In genomic region chr19:30222993-30223865, GRCh38 we compare ENCODE assay signal across 16 cellular contexts.
DNase-seq lines count a peak whose midpoint lies in the region; ATAC-seq and TF ChIP-seq lines count a peak whose summit lies in the region.
"Had no signal": no experiment of that assay in that cellular context is flagged by ENCODE, and none has a peak within 500 bp of the region (broad histone marks: within the 10 kb centered on the region; RNA-seq: fewer than 3 reads in every experiment).

No MANE protein-coding gene starts in this region.

- peaks cover 85% of the 10 kb centered on the region for H3K27me3 ChIP-seq in transverse colon

- H3K4me3 Mint-ChIP-seq in activated T-cell treated with anti-CD3 and anti-CD28 coated beads, Interleukin-2, amount 50 U/mL, for 72 hours = peak overlapping the region in 1 of 2 donors; percentile 53
- peak overlapping the region in 1 of 2 donors; percentile 37 for H3K4me3 Mint-ChIP-seq in stimulated activated naive B cell treated with anti-CD40 and anti-IgM and Interleukin-4, amounts not matched to agents 10 μg/mL and 1 μg/mL and 100 μg/mL, for 72 hours
- H3K4me3 Mint-ChIP-seq: activated naive CD4-positive, alpha-beta T cell treated with anti-CD3 and anti-CD28 coated beads for 36 hours; T-helper 2 cell treated with Interferon-gamma antibody and Interleukin-4, amounts not matched to agents 5 μg/mL and 100 μg/mL, for 36 hours had no signal

- no peaks in the 10 kb centered on the region for H3K9me3 Mint-ChIP-seq in activated T-cell treated with anti-CD3 and anti-CD28 coated beads, Interleukin-2, amount 50 U/mL, for 72 hours
- no peaks in the 10 kb centered on the region for H3K9me3 Mint-ChIP-seq in stimulated activated naive B cell treated with anti-CD40 and anti-IgM and Interleukin-4, amounts not matched to agents 10 μg/mL and 1 μg/mL and 100 μg/mL, for 72 hours
- H3K9me3 Mint-ChIP-seq: activated naive CD4-positive, alpha-beta T cell treated with anti-CD3 and anti-CD28 coated beads for 36 hours; T-helper 2 cell treated with Interferon-gamma antibody and Interleukin-4, amounts not matched to agents 5 μg/mL and 100 μg/mL, for 36 hours had no signal

- peaks cover 36% of the 10 kb centered on the region for H3K4me1 Mint-ChIP-seq in activated T-cell treated with anti-CD3 and anti-CD28 coated beads, Interleukin-2, amount 50 U/mL, for 72 hours (ENCODE audit: low read depth)
- peaks cover 22 to 40% of the 10 kb centered on the region in 2 donors for H3K4me1 Mint-ChIP-seq in stimulated activated naive B cell treated with anti-CD40 and anti-IgM and Interleukin-4, amounts not matched to agents 10 μg/mL and 1 μg/mL and 100 μg/mL, for 72 hours

- ATAC-seq in activated T-cell treated with anti-CD3 and anti-CD28 coated beads, Interleukin-2, amount 50 U/mL, for 72 hours (replicated peaks in 1 of 2) = no peak
- ATAC-seq in stimulated activated naive B cell treated with anti-CD40 and anti-IgM and Interleukin-4, amounts not matched to agents 10 μg/mL and 1 μg/mL and 100 μg/mL, for 72 hours (replicated peaks) = no peak
- ATAC-seq: psoas muscle had no signal

- H3K4me3 ChIP-seq in transverse colon = no peak overlapping the region
- H3K4me3 ChIP-seq: psoas muscle, vagina had no signal

- in situ Hi-C loops in transverse colon (cut with MboI; ENCODE audit: low pct_ligation_motif_present in 1 of 4, low pct_unique_long_range_greater_than_20kb in 1 of 4, low sequenced_read_pairs in 3 of 4) = no loop called here

- H3K36me3 ChIP-seq in transverse colon = no peaks in the 10 kb centered on the region
- H3K36me3 ChIP-seq: vagina had no signal

- 21 to 39% methylated on average over 5 to 34 of the region's 36 CpGs for WGBS in transverse colon (ENCODE audit: low coverage in 1 of 2), 2 donors

- H3K27ac ChIP-seq in angular gyrus (ENCODE audit: low read depth, low read length) (peak overlapping the region; percentile 20), transverse colon (no peak overlapping the region)
- H3K27ac ChIP-seq: psoas muscle, vagina had no signal

- intact Hi-C loops in transverse colon (cut with DNase I; ENCODE audit: low total_unique reads) = no loop called here

- H3K36me3 Mint-ChIP-seq in activated T-cell treated with anti-CD3 and anti-CD28 coated beads, Interleukin-2, amount 50 U/mL, for 72 hours (ENCODE audit: insufficient read depth in 2 of 2) = peaks cover 5 to 10% of the 10 kb centered on the region in 2 donors
- peaks cover 6 to 13% of the 10 kb centered on the region in 2 donors for H3K36me3 Mint-ChIP-seq in stimulated activated naive B cell treated with anti-CD40 and anti-IgM and Interleukin-4, amounts not matched to agents 10 μg/mL and 1 μg/mL and 100 μg/mL, for 72 hours

- peaks cover 14 to 32% (median 18%) of the 10 kb centered on the region in 4 donors for H3K4me1 ChIP-seq in transverse colon

- TF ChIP-seq EP300 in transverse colon (IDR thresholded peaks at IDR 0.05; ENCODE audit: low read depth) = no peak

- peak overlapping the region; percentile 47 for H3K27ac Mint-ChIP-seq in activated T-cell treated with anti-CD3 and anti-CD28 coated beads, Interleukin-2, amount 50 U/mL, for 72 hours
- H3K27ac Mint-ChIP-seq in stimulated activated naive B cell treated with anti-CD40 and anti-IgM and Interleukin-4, amounts not matched to agents 10 μg/mL and 1 μg/mL and 100 μg/mL, for 72 hours = peak overlapping the region; percentile 70
- H3K27ac Mint-ChIP-seq: activated naive CD4-positive, alpha-beta T cell treated with anti-CD3 and anti-CD28 coated beads for 36 hours; T-helper 2 cell treated with Interferon-gamma antibody and Interleukin-4, amounts not matched to agents 5 μg/mL and 100 μg/mL, for 36 hours had no signal

- TF ChIP-seq CTCF in transverse colon (IDR thresholded peaks at IDR 0.05) = peak in 2 of 5 experiments; percentile 13 to 45

- DNase-seq in activated T-cell treated with anti-CD3 and anti-CD28 coated beads, Interleukin-2, amount 50 U/mL, for 72 hours = peak in 1 of 2 donors; percentile 12
- DNase-seq in activated T-cell treated with anti-CD3 and anti-CD28 coated beads, Interleukin-2, amount 50 U/mL, for 1 hour = no peak
- peak; percentile 36 for DNase-seq in iPS-NIHi11 (ENCODE audit: low spot score)
- DNase-seq in stimulated activated naive B cell treated with anti-CD40 and anti-IgM and Interleukin-4, amounts not matched to agents 10 μg/mL and 1 μg/mL and 100 μg/mL, for 72 hours = no peak
- no peak for DNase-seq in SIG-M5 treated with dmso at 0.1 percent for 504 hours (lab: John Stamatoyannopoulos, UW; ENCODE audit: unreplicated experiment)
- no peak for DNase-seq in transverse colon
- no peak for DNase-seq in kidney tubule cell (ENCODE audit: low spot score)
- DNase-seq: cerebellar nuclear complex, mesenchymal stem cell, NCI-H1436 treated with DMSO at 0.1 percent for 48 hours, psoas muscle, RPMI8226 had no signal

- TF ChIP-seq POLR2A in transverse colon (IDR thresholded peaks at IDR 0.05) = no peak

- no peaks in the 10 kb centered on the region for H3K9me3 ChIP-seq in transverse colon
- H3K9me3 ChIP-seq: psoas muscle, vagina had no signal

- peaks cover 69% of the 10 kb centered on the region for H3K27me3 Mint-ChIP-seq in activated T-cell treated with anti-CD3 and anti-CD28 coated beads, Interleukin-2, amount 50 U/mL, for 72 hours (ENCODE audit: low read depth)
- H3K27me3 Mint-ChIP-seq in stimulated activated naive B cell treated with anti-CD40 and anti-IgM and Interleukin-4, amounts not matched to agents 10 μg/mL and 1 μg/mL and 100 μg/mL, for 72 hours = peaks cover 65 to 80% of the 10 kb centered on the region in 2 donors
